In the genomic region with DNA sequence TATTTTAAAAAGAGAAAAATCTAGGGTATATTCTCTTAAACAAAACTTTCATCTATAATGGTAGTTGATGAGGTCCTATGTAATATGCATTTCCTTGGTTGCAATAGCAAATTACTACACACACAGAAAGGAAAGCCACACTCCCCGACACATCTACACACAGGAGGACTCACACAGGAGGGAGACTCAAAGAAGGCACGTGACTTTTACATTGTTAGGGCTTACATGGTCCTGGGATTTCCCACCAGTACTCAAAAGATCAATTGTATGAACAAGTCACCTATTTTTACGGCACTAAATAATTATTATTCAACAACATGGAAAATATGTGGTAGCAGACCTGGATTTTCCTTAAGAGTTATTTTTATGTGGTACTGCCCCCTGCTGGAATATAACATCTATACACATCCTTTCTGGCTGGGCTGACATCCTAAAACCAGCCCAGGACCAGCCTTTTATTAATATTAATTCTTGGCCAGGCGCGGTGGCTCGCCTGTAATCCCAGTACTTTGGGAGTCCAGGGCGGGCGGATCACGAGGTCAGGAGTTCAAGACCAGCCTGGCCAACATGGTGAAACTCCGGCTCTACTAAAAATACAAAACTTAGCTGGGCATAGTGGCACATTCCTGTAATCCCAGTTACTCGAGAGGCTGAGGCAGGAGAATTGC, we compare ENCODE assay signal across 8 cellular contexts. TPM values are rescaled to one million over a fixed set of nuclear protein-coding genes. Genes with fewer than 3 reads are reported as not detected.
DNase-seq lines count a peak whose midpoint lies in the region; ATAC-seq and TF ChIP-seq lines count a peak whose summit lies in the region.

No MANE protein-coding gene starts in this region.

- DNase-seq in Caki2 (ENCODE audit: low read depth) (peak; percentile 37), NCI-H1930 (lab: John Stamatoyannopoulos, UW) (peak; percentile 8 to 33), left ventricle myocardium superior (peak; percentile 35), spleen (no peak), NCI-H226 (no peak)
- DNase-seq in activated naive CD8-positive, alpha-beta T cell treated with anti-CD3 and anti-CD28 coated beads, Interleukin-2, amount 50 U/mL, for 24 hours: no peak
- DNase-seq in stimulated activated naive CD4-positive, alpha-beta T cell treated with Interleukin-2 at 50 U/mL for 16 hours (lab: John Stamatoyannopoulos, UW): no peak

- H3K27ac ChIP-seq in spleen: peak overlapping the region in 6 of 8 donors; percentile 3 to 73 (median 66)

- no peak for TF ChIP-seq POLR2A in spleen (IDR thresholded peaks at IDR 0.05)

- 44 to 58% (median 45%) methylated on average over 11 of the region's 11 CpGs for WGBS in spleen, 5 donors

- TF ChIP-seq CTCF in spleen (IDR thresholded peaks at IDR 0.05 in 8 of 11, conservative IDR thresholded peaks at IDR 0.05 in 3 of 11): peak; percentile 41 to 83 (median 70)

- peaks cover 14% of the 10 kb centered on the region for H3K4me1 Mint-ChIP-seq in activated naive CD8-positive, alpha-beta T cell treated with anti-CD3 and anti-CD28 coated beads, Interleukin-2, amount 50 U/mL, for 24 hours

- ATAC-seq in GM19463 (IDR thresholded peaks at IDR 0.05; ENCODE audit: unreplicated experiment) (peak; percentile 61), left ventricle myocardium superior (peak; percentile 47)
- peak; percentile 75 for ATAC-seq in activated naive CD8-positive, alpha-beta T cell treated with anti-CD3 and anti-CD28 coated beads, Interleukin-2, amount 50 U/mL, for 24 hours

- no peaks in the 10 kb centered on the region for H3K36me3 Mint-ChIP-seq in activated naive CD8-positive, alpha-beta T cell treated with anti-CD3 and anti-CD28 coated beads, Interleukin-2, amount 50 U/mL, for 24 hours (ENCODE audit: low read depth)

- in situ Hi-C loops in Caki2 (cut with HindIII; ENCODE audit: low pct_unique_long_range_greater_than_20kb, low sequenced_read_pairs): loop anchor here (10.0 kb wide), 1 partner anchor 105 kb away; no protein-coding TSS in a partner anchor

- no peaks in the 10 kb centered on the region for H3K36me3 ChIP-seq in spleen

- no peaks in the 10 kb centered on the region for H3K9me3 ChIP-seq in spleen

- H3K4me3 Mint-ChIP-seq in activated naive CD8-positive, alpha-beta T cell treated with anti-CD3 and anti-CD28 coated beads, Interleukin-2, amount 50 U/mL, for 24 hours: no peak overlapping the region

- H3K9me3 Mint-ChIP-seq in activated naive CD8-positive, alpha-beta T cell treated with anti-CD3 and anti-CD28 coated beads, Interleukin-2, amount 50 U/mL, for 24 hours: no peaks in the 10 kb centered on the region

- H3K4me1 ChIP-seq in spleen: peaks cover 0 to 25% (median 13%) of the 10 kb centered on the region in 6 donors

- intact Hi-C loops in left ventricle myocardium superior (cut with micrococcal nuclease): loop anchor here (10.0 kb wide), 1 partner anchor 385 kb away; no protein-coding TSS in a partner anchor
- intact Hi-C loops in spleen (cut with DNase I; ENCODE audit: low total_unique reads): loop anchor here (5.0 kb wide), 1 partner anchor 383 kb away; no protein-coding TSS in a partner anchor

- no peak overlapping the region for H3K27ac Mint-ChIP-seq in activated naive CD8-positive, alpha-beta T cell treated with anti-CD3 and anti-CD28 coated beads, Interleukin-2, amount 50 U/mL, for 24 hours

- H3K27me3 Mint-ChIP-seq in activated naive CD8-positive, alpha-beta T cell treated with anti-CD3 and anti-CD28 coated beads, Interleukin-2, amount 50 U/mL, for 24 hours: peaks cover 20% of the 10 kb centered on the region

- H3K27me3 ChIP-seq in spleen (replicated peaks in 1 of 7): peaks cover 0 to 13% (median 0%) of the 10 kb centered on the region in 7 donors

- H3K4me3 ChIP-seq in spleen: peak overlapping the region in 2 of 8 donors; percentile 21 to 41

RNA-seq across cellular contexts. Expression of gene LGALS8, which starts 33.9 kb away (rescaled TPM):
- total RNA-seq in Caki2 (2014; rRNA removed; shearing (Covaris generic); ENCODE audit: low replicate concordance): 33.3 and 59.0 TPM in 2 replicates
- total RNA-seq in left ventricle myocardium superior: 86.0 TPM
- 100 to 1,000 TPM; 128 to 276 (median 155) TPM for total RNA-seq in spleen
- polyA plus RNA-seq in spleen: 10 to 100 TPM; 18.4 to 33.4 (median 25.6) TPM

Comparison
In these comparisons a context has a peak if more than half of its experiments do, and no peak if none do; other contexts are left out.
1. DNase-seq: peak in Caki2 (single experiment), NCI-H1930 (2 of 2) and left ventricle myocardium superior (single experiment); none in activated naive CD8-positive, alpha-beta T cell treated with anti-CD3 and anti-CD28 coated beads, Interleukin-2, amount 50 U/mL, for 24 hours (single experiment), spleen (single experiment), stimulated activated naive CD4-positive, alpha-beta T cell treated with Interleukin-2 at 50 U/mL for 16 hours (single experiment) and NCI-H226 (single experiment).
2. Peak in every context shown above with its lines, with median percentiles within 50 percentile points of each other: ATAC-seq.